ENCODE assay signal across 8 cellular contexts in genomic region chr10:103659674-103660363, GRCh38.
DNase-seq lines count a peak whose midpoint lies in the region; ATAC-seq and TF ChIP-seq lines count a peak whose summit lies in the region.

No MANE protein-coding gene starts in this region.

- no peaks in the 10 kb centered on the region for H3K36me3 Mint-ChIP-seq in T-helper 17 cell (ENCODE audit: low read depth)

- H3K79me2 ChIP-seq in smooth muscle cell (ENCODE audit: low read depth): peaks cover 55% of the 10 kb centered on the region

- H3K36me3 ChIP-seq in BLaER1: peaks cover 49% of the 10 kb centered on the region
- H3K36me3 ChIP-seq in body of pancreas (replicated peaks in 1 of 2; ENCODE audit: insufficient read depth in 1 of 2, low read depth in 2 of 2): no peaks in the 10 kb centered on the region
- H3K36me3 ChIP-seq in smooth muscle cell (ENCODE audit: low read depth): peaks cover 3% of the 10 kb centered on the region

- H3K4me3 ChIP-seq in BLaER1 (peak overlapping the region; percentile 76), body of pancreas (peak overlapping the region; percentile 4 to 30), smooth muscle cell (peak overlapping the region; percentile 25)

- ATAC-seq in GM19023 (IDR thresholded peaks at IDR 0.05; ENCODE audit: unreplicated experiment) (peak; percentile 80), HG03196 (IDR thresholded peaks at IDR 0.05; ENCODE audit: unreplicated experiment) (peak; percentile 66), T-helper 17 cell (peak; percentile 77), body of pancreas (peak; percentile 92)

- no peaks in the 10 kb centered on the region for H3K27me3 ChIP-seq in BLaER1
- H3K27me3 ChIP-seq in body of pancreas: no peaks in the 10 kb centered on the region
- no peaks in the 10 kb centered on the region for H3K27me3 ChIP-seq in smooth muscle cell (ENCODE audit: low read depth)

- intact Hi-C loops in body of pancreas (cut with DNase I): no loop called here

- peak overlapping the region; percentile 99 for H3K4me2 ChIP-seq in BLaER1
- peak overlapping the region; percentile 78 for H3K4me2 ChIP-seq in smooth muscle cell

- 26 to 36% methylated on average over 9 to 11 of the region's 11 CpGs for WGBS in body of pancreas, 2 donors
- WGBS in smooth muscle cell (ENCODE audit: low lambda C conversion rate): 88% methylated on average over 11 of the region's 11 CpGs

- TF ChIP-seq POLR2A in body of pancreas (IDR thresholded peaks at IDR 0.05): peak; percentile 23 to 82 (median 82)

- peaks cover 14% of the 10 kb centered on the region for H3K4me1 Mint-ChIP-seq in T-helper 17 cell

- peak overlapping the region; percentile 92 for H3K27ac Mint-ChIP-seq in T-helper 17 cell

- H3K27me3 Mint-ChIP-seq in T-helper 17 cell: no peaks in the 10 kb centered on the region

- peak overlapping the region; percentile 91 for H3K4me3 Mint-ChIP-seq in T-helper 17 cell

- no peak overlapping the region for H2AFZ ChIP-seq in smooth muscle cell (ENCODE audit: low read depth)

- peak overlapping the region; percentile 82 for H3K9ac ChIP-seq in BLaER1
- H3K9ac ChIP-seq in smooth muscle cell (ENCODE audit: low read depth): no peak overlapping the region

- peaks cover 8% of the 10 kb centered on the region; the same call in 1 of the 2 replicates for H3K9me3 ChIP-seq in BLaER1
- H3K9me3 ChIP-seq in T-helper 17 cell (ENCODE audit: control insufficient read depth, low read length, poor library complexity, severe bottlenecking): no peaks in the 10 kb centered on the region
- H3K9me3 ChIP-seq in body of pancreas: no peaks in the 10 kb centered on the region
- H3K9me3 ChIP-seq in smooth muscle cell (replicated peaks; ENCODE audit: low read depth): no peaks in the 10 kb centered on the region

- H3K27ac ChIP-seq in BLaER1 (peak overlapping the region; percentile 90), body of pancreas (peak overlapping the region; percentile 59 to 86 (median 77)), smooth muscle cell (ENCODE audit: low read depth) (peak overlapping the region; percentile 87)

- H4K20me1 ChIP-seq in BLaER1: peaks cover 83% of the 10 kb centered on the region
- H4K20me1 ChIP-seq in smooth muscle cell (ENCODE audit: low read depth): peaks cover 47% of the 10 kb centered on the region

- H3K4me1 ChIP-seq in BLaER1: peaks cover 54% of the 10 kb centered on the region
- H3K4me1 ChIP-seq in body of pancreas: peaks cover 22% of the 10 kb centered on the region
- peaks cover 18% of the 10 kb centered on the region for H3K4me1 ChIP-seq in smooth muscle cell (ENCODE audit: low read depth)

- DNase-seq in T-helper 17 cell: peak in 2 of 3 donors; percentile 15 to 33
- DNase-seq in body of pancreas: peak; percentile 63 to 87 (median 78)
- peak; percentile 78 for DNase-seq in iPS-NIHi11 (ENCODE audit: low spot score)
- no peak for DNase-seq in smooth muscle cell (lab: John Stamatoyannopoulos, UW; ENCODE audit: unreplicated experiment)
- no peak for DNase-seq in NCI-H82 (lab: John Stamatoyannopoulos, UW)

- TF ChIP-seq CTCF in body of pancreas (IDR thresholded peaks at IDR 0.05) (peak in 1 of 7 experiments; percentile 4), smooth muscle cell (IDR thresholded peaks at IDR 0.05; ENCODE audit: borderline replicate concordance, insufficient read depth, poor library complexity, severe bottlenecking) (no peak)

- H3F3A ChIP-seq in smooth muscle cell (ENCODE audit: low read depth): no peaks in the 10 kb centered on the region

Comparison
In these comparisons a context has a peak if more than half of its experiments do, and no peak if none do; other contexts are left out.
1. H3K4me3 ChIP-seq: peak in every context shown above with its lines; median percentile 76 in BLaER1; 25 in smooth muscle cell; 17 in body of pancreas.
2. DNase-seq: peak in T-helper 17 cell (2 of 3), body of pancreas (4 of 4) and iPS-NIHi11 (single experiment); none in smooth muscle cell (single experiment) and NCI-H82 (single experiment).
3. Peak in every context shown above with its lines, with median percentiles within 50 percentile points of each other: H3K27ac ChIP-seq and ATAC-seq.